5 cellular contexts compared by ENCODE assay signal in genomic region chr9:14141736-14142135, GRCh38.
"Had no signal": no experiment of that assay in that cellular context is flagged by ENCODE, and none has a peak within 500 bp of the region (broad histone marks: within the 10 kb centered on the region; RNA-seq: fewer than 3 reads in every experiment).

No MANE protein-coding gene starts in this region.

- DNase-seq: H9, HCEC 1CT, KBM-7 had no signal

- H3K27ac ChIP-seq: HL-60 had no signal

- H2AFZ ChIP-seq: GM23338 had no signal

- H3K4me2 ChIP-seq: GM23338 had no signal

- H3K4me3 ChIP-seq: GM23338 had no signal
